In the genomic region with DNA sequence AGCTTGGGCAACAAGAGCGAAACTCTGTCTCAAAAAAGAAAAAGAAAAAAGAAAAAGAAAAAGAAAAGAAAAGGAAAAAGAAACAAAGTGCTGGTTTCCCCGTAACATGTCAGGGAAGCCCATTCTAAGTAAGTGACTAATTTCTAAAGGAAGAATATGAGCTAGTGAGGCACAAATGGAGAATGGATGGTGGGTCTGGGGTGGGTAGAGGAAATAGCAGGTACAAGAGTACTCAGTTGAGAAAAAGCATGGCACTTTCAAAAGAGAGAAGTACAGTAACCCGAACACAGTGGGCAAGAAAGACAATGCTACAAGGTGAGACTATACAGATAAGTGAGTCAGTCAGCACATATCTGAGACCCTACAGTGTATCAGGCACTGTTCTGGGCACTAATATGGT, we compare ENCODE assay signal across 27 cellular contexts. TPM values are rescaled to one million over a fixed set of nuclear protein-coding genes. Genes with fewer than 3 reads are reported as not detected.
A peak's percentile ranks its signal among the peaks of the same experiment; 100 is the strongest.
DNase-seq lines count a peak whose midpoint lies in the region; ATAC-seq and TF ChIP-seq lines count a peak whose summit lies in the region.
"Had no signal": no experiment of that assay in that cellular context is flagged by ENCODE, and none has a peak within 500 bp of the region (broad histone marks: within the 10 kb centered on the region; RNA-seq: fewer than 3 reads in every experiment).

No MANE protein-coding gene starts in this region.

- H3K4me3 ChIP-seq in testis: no peak overlapping the region
- H3K4me3 ChIP-seq in vagina: no peak overlapping the region
- H3K4me3 ChIP-seq: PC-9 had no signal

- CTCF ChIA-PET in activated naive CD4-positive, alpha-beta T cell treated with anti-CD3 and anti-CD28 coated beads for 36 hours (lab: Charles Lee): interaction anchor here (1.0 to 1.1 kb wide), 2 partner anchors 11 to 30 kb away, joined by 3 read pairs; no protein-coding TSS in a partner anchor

- no peaks in the 10 kb centered on the region for H3K36me3 Mint-ChIP-seq in activated naive CD4-positive, alpha-beta T cell treated with anti-CD3 and anti-CD28 coated beads for 36 hours (ENCODE audit: low read depth)
- H3K36me3 Mint-ChIP-seq in stimulated activated naive CD8-positive, alpha-beta T cell treated with anti-CD3 and anti-CD28 coated beads, Interleukin-15, Interleukin-2, amounts not matched to agents 100 ng/mL and 50 ng/mL, for 24 hours (ENCODE audit: low read depth): peaks cover 4% of the 10 kb centered on the region
- peaks cover 6% of the 10 kb centered on the region for H3K36me3 Mint-ChIP-seq in activated T-helper 17 cell treated with anti-CD3 and anti-CD28 coated beads, Interleukin-2, amount 50 U/mL, for 72 hours (ENCODE audit: low read depth)
- H3K36me3 Mint-ChIP-seq: CD4-positive, alpha-beta memory T cell had no signal

- no peak overlapping the region for H3K4me3 Mint-ChIP-seq in activated naive CD4-positive, alpha-beta T cell treated with anti-CD3 and anti-CD28 coated beads for 36 hours
- no peak overlapping the region for H3K4me3 Mint-ChIP-seq in stimulated activated naive CD8-positive, alpha-beta T cell treated with anti-CD3 and anti-CD28 coated beads, Interleukin-15, Interleukin-2, amounts not matched to agents 100 ng/mL and 50 ng/mL, for 24 hours
- H3K4me3 Mint-ChIP-seq in activated T-helper 17 cell treated with anti-CD3 and anti-CD28 coated beads, Interleukin-2, amount 50 U/mL, for 72 hours: peak overlapping the region; percentile 43
- H3K4me3 Mint-ChIP-seq: CD4-positive, alpha-beta memory T cell; IgD-negative memory B cell had no signal

- H3K27ac Mint-ChIP-seq in activated naive CD4-positive, alpha-beta T cell treated with anti-CD3 and anti-CD28 coated beads for 36 hours: peak overlapping the region; percentile 8
- H3K27ac Mint-ChIP-seq in stimulated activated naive CD8-positive, alpha-beta T cell treated with anti-CD3 and anti-CD28 coated beads, Interleukin-15, Interleukin-2, amounts not matched to agents 100 ng/mL and 50 ng/mL, for 24 hours: peak overlapping the region; percentile 64
- peak overlapping the region; percentile 75 for H3K27ac Mint-ChIP-seq in activated T-helper 17 cell treated with anti-CD3 and anti-CD28 coated beads, Interleukin-2, amount 50 U/mL, for 72 hours
- H3K27ac Mint-ChIP-seq: CD4-positive, alpha-beta memory T cell; IgD-negative memory B cell had no signal

- DNase-seq in activated naive CD4-positive, alpha-beta T cell treated with anti-CD3 and anti-CD28 coated beads for 36 hours: peak; percentile 45
- no peak for DNase-seq in activated naive CD4-positive, alpha-beta T cell treated with anti-CD3 and anti-CD28 coated beads, Interleukin-2, amount 50 U/mL, for 16 hours
- no peak for DNase-seq in stimulated activated naive CD8-positive, alpha-beta T cell treated with anti-CD3 and anti-CD28 coated beads, Interleukin-15, Interleukin-2, amounts not matched to agents 100 U/mL and 50 U/mL, for 24 hours
- no peak for DNase-seq in testis
- DNase-seq in vagina (ENCODE audit: extremely low spot score in 2 of 2): no peak
- DNase-seq: C1 segment of cervical spinal cord; CD4-positive, alpha-beta memory T cell; COR-L47; DMS53; MM.1S; NCI-H2029; NCI-H446; NCI-H524 treated with DMSO at 0.1 percent for 48 hours; NCI-H774; PC-9 had no signal

- intact Hi-C loops in activated naive CD4-positive, alpha-beta T cell treated with anti-CD3 and anti-CD28 coated beads for 36 hours (cut with micrococcal nuclease): no loop called here
- intact Hi-C loops in testis (cut with DNase I; ENCODE audit: low total_unique reads): no loop called here
- intact Hi-C loops in vagina (cut with DNase I): no loop called here

- ATAC-seq in stimulated activated naive CD8-positive, alpha-beta T cell treated with anti-CD3 and anti-CD28 coated beads, Interleukin-15, Interleukin-2, amounts not matched to agents 100 U/mL and 50 U/mL, for 24 hours: no peak
- peak; percentile 52 for ATAC-seq in activated T-helper 17 cell treated with anti-CD3 and anti-CD28 coated beads, Interleukin-2, amount 50 U/mL, for 72 hours (replicated peaks)
- ATAC-seq: HCT116, Right ventricle myocardium inferior had no signal

- H3K4me1 Mint-ChIP-seq in activated naive CD4-positive, alpha-beta T cell treated with anti-CD3 and anti-CD28 coated beads for 36 hours (ENCODE audit: low read depth): peaks cover 52% of the 10 kb centered on the region
- peaks cover 42% of the 10 kb centered on the region for H3K4me1 Mint-ChIP-seq in stimulated activated naive CD8-positive, alpha-beta T cell treated with anti-CD3 and anti-CD28 coated beads, Interleukin-15, Interleukin-2, amounts not matched to agents 100 ng/mL and 50 ng/mL, for 24 hours (ENCODE audit: low read depth)
- peaks cover 33% of the 10 kb centered on the region for H3K4me1 Mint-ChIP-seq in activated T-helper 17 cell treated with anti-CD3 and anti-CD28 coated beads, Interleukin-2, amount 50 U/mL, for 72 hours

- H3K9me3 Mint-ChIP-seq in activated naive CD4-positive, alpha-beta T cell treated with anti-CD3 and anti-CD28 coated beads for 36 hours: no peaks in the 10 kb centered on the region
- H3K9me3 Mint-ChIP-seq in stimulated activated naive CD8-positive, alpha-beta T cell treated with anti-CD3 and anti-CD28 coated beads, Interleukin-15, Interleukin-2, amounts not matched to agents 100 ng/mL and 50 ng/mL, for 24 hours: no peaks in the 10 kb centered on the region
- H3K9me3 Mint-ChIP-seq in activated T-helper 17 cell treated with anti-CD3 and anti-CD28 coated beads, Interleukin-2, amount 50 U/mL, for 72 hours: no peaks in the 10 kb centered on the region
- H3K9me3 Mint-ChIP-seq: CD4-positive, alpha-beta memory T cell; IgD-negative memory B cell had no signal

- TF ChIP-seq POLR2A in testis (IDR thresholded peaks at IDR 0.05) (no peak), vagina (IDR thresholded peaks at IDR 0.05) (no peak)

- H3K36me3 ChIP-seq in testis (ENCODE audit: low read depth, missing control alignments) (no peaks in the 10 kb centered on the region), vagina (no peaks in the 10 kb centered on the region)

- 82 to 92% methylated on average over 3 of the region's 3 CpGs for WGBS in testis, 2 donors

- H3K9me3 ChIP-seq in testis (no peaks in the 10 kb centered on the region), vagina (no peaks in the 10 kb centered on the region)

- H3K27me3 ChIP-seq in testis: no peaks in the 10 kb centered on the region
- no peaks in the 10 kb centered on the region for H3K27me3 ChIP-seq in vagina

- TF ChIP-seq CTCF in testis (IDR thresholded peaks at IDR 0.05) (no peak), vagina (IDR thresholded peaks at IDR 0.05) (no peak)

- H3K27ac ChIP-seq in testis (no peak overlapping the region), vagina (no peak overlapping the region)
- H3K27ac ChIP-seq: HL-60, KMS-11, PC-9 had no signal

- no peaks in the 10 kb centered on the region for H3K27me3 Mint-ChIP-seq in activated naive CD4-positive, alpha-beta T cell treated with anti-CD3 and anti-CD28 coated beads for 36 hours (ENCODE audit: low read depth)
- H3K27me3 Mint-ChIP-seq in stimulated activated naive CD8-positive, alpha-beta T cell treated with anti-CD3 and anti-CD28 coated beads, Interleukin-15, Interleukin-2, amounts not matched to agents 100 ng/mL and 50 ng/mL, for 24 hours: peaks cover 10% of the 10 kb centered on the region
- no peaks in the 10 kb centered on the region for H3K27me3 Mint-ChIP-seq in activated T-helper 17 cell treated with anti-CD3 and anti-CD28 coated beads, Interleukin-2, amount 50 U/mL, for 72 hours
- H3K27me3 Mint-ChIP-seq: IgD-negative memory B cell had no signal

- H3K4me1 ChIP-seq in testis: peaks cover 2% of the 10 kb centered on the region
- peaks cover 10% of the 10 kb centered on the region for H3K4me1 ChIP-seq in vagina

RNA-seq across cellular contexts. Expression of gene MAJIN, which starts 4.5 kb away (rescaled TPM):
- total RNA-seq in activated naive CD4-positive, alpha-beta T cell treated with anti-CD3 and anti-CD28 coated beads for 36 hours: under 1 TPM; 0.29 to 0.37 TPM
- total RNA-seq in activated T-helper 17 cell treated with anti-CD3 and anti-CD28 coated beads, Interleukin-2, amount 50 U/mL, for 72 hours: 1 to 10 TPM in 1 of 2 donors, not detected in 1; 1.1 TPM
- total RNA-seq in testis (10 to 100 TPM; 14.4 to 34.8 TPM), vagina (not detected)
- polyA plus RNA-seq in testis (ENCODE audit: insufficient read depth, low read depth, low replicate concordance): 36.4 TPM
- total RNA-seq: A673, Daoy, G401, H4, Right ventricle myocardium inferior, RPMI7951 had no signal
- polyA plus RNA-seq: CD4-positive, alpha-beta memory T cell had no signal

RNA-seq across cellular contexts. Expression of gene BATF2, which starts 29.4 kb away (rescaled TPM):
- not detected for total RNA-seq in activated naive CD4-positive, alpha-beta T cell treated with anti-CD3 and anti-CD28 coated beads for 36 hours
- total RNA-seq in activated T-helper 17 cell treated with anti-CD3 and anti-CD28 coated beads, Interleukin-2, amount 50 U/mL, for 72 hours: under 1 TPM; 0.28 to 0.37 TPM
- 1 to 10 TPM in 1 of 2 donors, under 1 TPM in 1; 0.94 to 1.5 TPM for total RNA-seq in testis
- 2.7 TPM for polyA plus RNA-seq in testis (ENCODE audit: insufficient read depth, low read depth, low replicate concordance)
- total RNA-seq in vagina: not detected
- total RNA-seq: A673, Daoy had no signal
- polyA plus RNA-seq: CD4-positive, alpha-beta memory T cell had no signal

RNA-seq across cellular contexts. Expression of gene GPHA2, which starts 31.7 kb away (rescaled TPM):
- total RNA-seq in activated naive CD4-positive, alpha-beta T cell treated with anti-CD3 and anti-CD28 coated beads for 36 hours: not detected
- total RNA-seq in activated T-helper 17 cell treated with anti-CD3 and anti-CD28 coated beads, Interleukin-2, amount 50 U/mL, for 72 hours: under 1 TPM in 1 of 2 donors, not detected in 1; 0.43 TPM
- 1 to 10 TPM; 7.0 to 9.4 TPM for total RNA-seq in testis
- polyA plus RNA-seq in testis (ENCODE audit: insufficient read depth, low read depth, low replicate concordance): 6.9 TPM
- total RNA-seq in vagina: not detected
- total RNA-seq: A673, Daoy, H4, Right ventricle myocardium inferior, RPMI7951 had no signal
- polyA plus RNA-seq: CD4-positive, alpha-beta memory T cell; IgD-negative memory B cell had no signal

RNA-seq across cellular contexts. Expression of gene PPP2R5B, which starts 42.9 kb away (rescaled TPM):
- total RNA-seq in activated naive CD4-positive, alpha-beta T cell treated with anti-CD3 and anti-CD28 coated beads for 36 hours: 1 to 10 TPM; 3.3 to 4.6 TPM
- 10 to 100 TPM; 14.6 to 43.0 TPM for total RNA-seq in activated T-helper 17 cell treated with anti-CD3 and anti-CD28 coated beads, Interleukin-2, amount 50 U/mL, for 72 hours
- total RNA-seq in testis (10 to 100 TPM; 19.4 to 26.2 TPM), vagina (16.9 TPM)
- polyA plus RNA-seq in testis (ENCODE audit: insufficient read depth, low read depth, low replicate concordance): 9.9 TPM

RNA-seq across cellular contexts. Expression of gene ARL2, which starts 46.6 kb away (rescaled TPM):
- 100 to 1,000 TPM; 134 to 135 TPM for total RNA-seq in activated naive CD4-positive, alpha-beta T cell treated with anti-CD3 and anti-CD28 coated beads for 36 hours
- total RNA-seq in activated T-helper 17 cell treated with anti-CD3 and anti-CD28 coated beads, Interleukin-2, amount 50 U/mL, for 72 hours: 10 to 100 TPM; 60.4 to 90.5 TPM
- 100 to 1,000 TPM; 127 to 154 TPM for total RNA-seq in testis
- 235 TPM for polyA plus RNA-seq in testis (ENCODE audit: insufficient read depth, low read depth, low replicate concordance)
- 112 TPM for total RNA-seq in vagina

Comparison
In these comparisons a context has a peak if more than half of its experiments do, and no peak if none do; other contexts are left out.
1. H3K27ac Mint-ChIP-seq: peak in every context shown above with its lines; median percentile 75 in activated T-helper 17 cell treated with anti-CD3 and anti-CD28 coated beads, Interleukin-2, amount 50 U/mL, for 72 hours; 64 in stimulated activated naive CD8-positive, alpha-beta T cell treated with anti-CD3 and anti-CD28 coated beads, Interleukin-15, Interleukin-2, amounts not matched to agents 100 ng/mL and 50 ng/mL, for 24 hours; 8 in activated naive CD4-positive, alpha-beta T cell treated with anti-CD3 and anti-CD28 coated beads for 36 hours.
2. RNA of gene MAJIN, which starts 4.5 kb away (total RNA-seq): 14.4 to 34.8 TPM in testis; 1.1 TPM in activated T-helper 17 cell treated with anti-CD3 and anti-CD28 coated beads, Interleukin-2, amount 50 U/mL, for 72 hours, 0.29 to 0.37 TPM in activated naive CD4-positive, alpha-beta T cell treated with anti-CD3 and anti-CD28 coated beads for 36 hours and not detected in vagina (single experiment); every median in the first group is over 4 times any median in the second.